Comparison of ENCODE assay signal across 13 cellular contexts in genomic region chr17:72635034-72635654, GRCh38.
DNase-seq lines count a peak whose midpoint lies in the region; TF ChIP-seq lines count a peak whose summit lies in the region.
"Had no signal": no experiment of that assay in that cellular context is flagged by ENCODE, and none has a peak within 500 bp of the region (broad histone marks: within the 10 kb centered on the region; RNA-seq: fewer than 3 reads in every experiment).

No MANE protein-coding gene starts in this region.

- H3K36me3 Mint-ChIP-seq in activated naive CD4-positive, alpha-beta T cell treated with anti-CD3 and anti-CD28 coated beads, Interleukin-2, amount 10 ng/mL, durations not matched to agents 7 days and 5 days = no peaks in the 10 kb centered on the region
- H3K36me3 Mint-ChIP-seq in T-helper 2 cell treated with Interferon-gamma antibody and Interleukin-4, amounts not matched to agents 5 μg/mL and 100 μg/mL, for 36 hours (ENCODE audit: low read depth) = no peaks in the 10 kb centered on the region

- WGBS in stomach, 5 donors = 30 to 48% (median 39%) methylated on average over 14 of the region's 14 CpGs

- peaks cover 0 to 21% (median 11%) of the 10 kb centered on the region in 4 donors for H3K4me1 ChIP-seq in stomach

- no peaks in the 10 kb centered on the region for H3K9me3 Mint-ChIP-seq in activated naive CD4-positive, alpha-beta T cell treated with anti-CD3 and anti-CD28 coated beads, Interleukin-2, amount 10 ng/mL, durations not matched to agents 7 days and 5 days
- H3K9me3 Mint-ChIP-seq in T-helper 2 cell treated with Interferon-gamma antibody and Interleukin-4, amounts not matched to agents 5 μg/mL and 100 μg/mL, for 36 hours = no peaks in the 10 kb centered on the region
- H3K9me3 Mint-ChIP-seq: activated T-helper 2 cell treated with anti-CD3 and anti-CD28 coated beads, Interferon-gamma antibody, Interleukin-2, Interleukin-4, amounts not matched to agents 10 μg/mL and 5 μg/mL and 100 μg/mL, durations not matched to agents 14 hours and 24 hours and 36 hours had no signal

- no peak overlapping the region for H3K4me3 Mint-ChIP-seq in activated naive CD4-positive, alpha-beta T cell treated with anti-CD3 and anti-CD28 coated beads, Interleukin-2, amount 10 ng/mL, durations not matched to agents 7 days and 5 days
- peak overlapping the region; percentile 51 for H3K4me3 Mint-ChIP-seq in T-helper 2 cell treated with Interferon-gamma antibody and Interleukin-4, amounts not matched to agents 5 μg/mL and 100 μg/mL, for 36 hours
- H3K4me3 Mint-ChIP-seq: activated CD8-positive, alpha-beta T cell treated with anti-CD3 and anti-CD28 coated beads, Interleukin-2, amount 10 ng/mL, durations not matched to agents 7 days and 5 days had no signal

- H3K4me1 Mint-ChIP-seq in activated naive CD4-positive, alpha-beta T cell treated with anti-CD3 and anti-CD28 coated beads, Interleukin-2, amount 10 ng/mL, durations not matched to agents 7 days and 5 days = peaks cover 28% of the 10 kb centered on the region
- peaks cover 19% of the 10 kb centered on the region for H3K4me1 Mint-ChIP-seq in T-helper 2 cell treated with Interferon-gamma antibody and Interleukin-4, amounts not matched to agents 5 μg/mL and 100 μg/mL, for 36 hours (ENCODE audit: low read depth)

- no peak for TF ChIP-seq EP300 in stomach (IDR thresholded peaks at IDR 0.05)

- peaks cover 55% of the 10 kb centered on the region for H3K27me3 Mint-ChIP-seq in activated naive CD4-positive, alpha-beta T cell treated with anti-CD3 and anti-CD28 coated beads, Interleukin-2, amount 10 ng/mL, durations not matched to agents 7 days and 5 days
- peaks cover 9% of the 10 kb centered on the region for H3K27me3 Mint-ChIP-seq in T-helper 2 cell treated with Interferon-gamma antibody and Interleukin-4, amounts not matched to agents 5 μg/mL and 100 μg/mL, for 36 hours (ENCODE audit: low read depth)

- H3K4me3 ChIP-seq in stomach = no peak overlapping the region
- H3K4me3 ChIP-seq: coronary artery, thoracic aorta had no signal

- peak overlapping the region; percentile 1 for H3K27ac Mint-ChIP-seq in activated naive CD4-positive, alpha-beta T cell treated with anti-CD3 and anti-CD28 coated beads, Interleukin-2, amount 10 ng/mL, durations not matched to agents 7 days and 5 days
- peak overlapping the region; percentile 56 for H3K27ac Mint-ChIP-seq in T-helper 2 cell treated with Interferon-gamma antibody and Interleukin-4, amounts not matched to agents 5 μg/mL and 100 μg/mL, for 36 hours
- H3K27ac Mint-ChIP-seq: activated T-helper 2 cell treated with anti-CD3 and anti-CD28 coated beads, Interferon-gamma antibody, Interleukin-2, Interleukin-4, amounts not matched to agents 10 μg/mL and 5 μg/mL and 100 μg/mL, durations not matched to agents 14 hours and 24 hours and 36 hours had no signal

- DNase-seq in activated naive CD4-positive, alpha-beta T cell treated with anti-CD3 and anti-CD28 coated beads, Interleukin-2, amount 10 ng/mL, durations not matched to agents 7 days and 5 days = no peak
- no peak for DNase-seq in activated naive CD4-positive, alpha-beta T cell treated with Interleukin-2 at 50 U/mL for 16 hours
- DNase-seq in NCI-H1105 (lab: John Stamatoyannopoulos, UW) (peak; percentile 35), stomach (no peak), amygdala (lab: John Stamatoyannopoulos, UW) (no peak)
- no peak for DNase-seq in T-helper 2 cell treated with Interferon-gamma antibody and Interleukin-4, amounts not matched to agents 5 μg/mL and 100 μg/mL, for 36 hours (ENCODE audit: low spot score)
- DNase-seq in stimulated activated CD8-positive, alpha-beta memory T cell treated with anti-CD3 and anti-CD28 coated beads, Interleukin-4, amount 100 ng/mL, for 48 hours = no peak
- DNase-seq: activated CD8-positive, alpha-beta T cell treated with anti-CD3 and anti-CD28 coated beads, Interleukin-2, amount 10 ng/mL, durations not matched to agents 7 days and 5 days; NCI-H2227 treated with DMSO at 0.1 percent for 48 hours; stimulated activated CD4-positive, alpha-beta T cell treated with anti-CD3 and anti-CD28 coated beads, Interleukin-4, amount 100 ng/mL, for 24 hours had no signal

- no peaks in the 10 kb centered on the region for H3K36me3 ChIP-seq in stomach
- H3K36me3 ChIP-seq: thoracic aorta had no signal

- CTCF ChIA-PET in activated naive CD4-positive, alpha-beta T cell treated with anti-CD3 and anti-CD28 coated beads, Interleukin-2, amount 10 ng/mL, durations not matched to agents 7 days and 5 days (lab: Charles Lee) = interaction anchor here (0.6 kb wide), 1 partner anchor 1409 kb away, joined by 3 read pairs; no protein-coding TSS in a partner anchor

- peaks cover 0 to 2% (median 0%) of the 10 kb centered on the region in 3 donors for H3K27me3 ChIP-seq in stomach

- H3K27ac ChIP-seq in stomach = peak overlapping the region in 3 of 5 donors; percentile 3 to 51 (median 42)
- H3K27ac ChIP-seq: coronary artery, thoracic aorta had no signal

- H3K9me3 ChIP-seq in stomach = no peaks in the 10 kb centered on the region
- H3K9me3 ChIP-seq: thoracic aorta had no signal

- intact Hi-C loops in stomach (cut with DNase I; ENCODE audit: low total_unique reads) = no loop called here

- no peak for TF ChIP-seq POLR2A in stomach (IDR thresholded peaks at IDR 0.05)

- no peak for TF ChIP-seq CTCF in stomach (IDR thresholded peaks at IDR 0.05)
